Comparison of ENCODE assay signal across 26 cellular contexts in the genomic region with DNA sequence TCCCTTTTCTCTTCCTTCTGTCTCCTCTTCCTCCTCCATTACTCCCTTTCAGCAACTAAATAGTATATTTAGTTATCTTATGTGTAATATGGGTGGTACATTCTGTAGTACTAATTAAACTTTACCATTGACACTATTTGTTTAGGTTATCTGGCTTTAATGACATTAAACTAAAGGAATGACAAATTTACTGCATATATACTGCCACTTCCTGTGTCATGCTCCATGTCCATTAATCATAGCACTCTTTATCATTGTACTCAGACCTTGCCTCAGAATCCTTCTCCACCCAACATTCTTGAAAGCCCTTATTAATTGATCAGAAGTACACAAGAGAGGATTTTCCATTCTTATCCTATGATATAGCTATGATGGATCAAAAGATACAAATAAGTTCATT.
"Had no signal": no experiment of that assay in that cellular context is flagged by ENCODE, and none has a peak within 500 bp of the region (broad histone marks: within the 10 kb centered on the region; RNA-seq: fewer than 3 reads in every experiment).

No MANE protein-coding gene starts in this region.

- H3K4me1 ChIP-seq: Peyer's patch had no signal

- H3K4me3 ChIP-seq: Peyer's patch, SJSA1 had no signal

- DNase-seq: activated CD4-positive, alpha-beta T cell treated with anti-CD3 and anti-CD28 coated beads for 36 hours; activated CD4-positive, alpha-beta T cell treated with anti-CD3 and anti-CD28 coated beads, Interleukin-2, amount 10 ng/mL, durations not matched to agents 7 days and 5 days; activated CD4-positive, alpha-beta T cell treated with anti-CD3 and anti-CD28 coated beads, Interleukin-2, amount 50 U/mL, for 48 hours; activated CD8-positive, alpha-beta T cell treated with anti-CD3 and anti-CD28 coated beads, Interleukin-2, amount 10 ng/mL, durations not matched to agents 7 days and 5 days; activated gamma-delta T cell treated with Interleukin-2 at 50 U/mL for 16 hours; activated naive CD4-positive, alpha-beta T cell treated with anti-CD3 and anti-CD28 coated beads for 36 hours; activated naive CD8-positive, alpha-beta T cell treated with anti-CD3 and anti-CD28 coated beads, Interleukin-2, amount 50 U/mL, for 24 hours; activated T-cell treated with anti-CD3 and anti-CD28 coated beads, Interleukin-2, amount 50 U/mL, for 24 hours; anterior cingulate cortex; brain microvascular endothelial cell; central memory CD4-positive, alpha-beta T cell; NCI-H1105; NCI-H1417 treated with DMSO at 0.1 percent for 48 hours; NCI-H1930; NCI-H345; NCI-H524 treated with DMSO at 0.1 percent for 48 hours; Peyer's patch; RPMI8226; SHP77 treated with DMSO at 0.1 percent for 48 hours; SK-N-SH had no signal

- H3K27me3 Mint-ChIP-seq: activated CD4-positive, alpha-beta T cell treated with anti-CD3 and anti-CD28 coated beads for 36 hours; activated CD4-positive, alpha-beta T cell treated with anti-CD3 and anti-CD28 coated beads, Interleukin-2, amount 10 ng/mL, durations not matched to agents 7 days and 5 days; activated naive CD8-positive, alpha-beta T cell treated with anti-CD3 and anti-CD28 coated beads, Interleukin-2, amount 50 U/mL, for 24 hours; activated T-cell treated with anti-CD3 and anti-CD28 coated beads, Interleukin-2, amount 50 U/mL, for 24 hours had no signal

- H3K36me3 Mint-ChIP-seq: activated naive CD4-positive, alpha-beta T cell treated with anti-CD3 and anti-CD28 coated beads, Interleukin-2, amount 50 U/mL, for 72 hours; WTC11 had no signal

- H3K9me3 ChIP-seq: Peyer's patch, SJSA1, SK-N-SH had no signal

- H3K9ac ChIP-seq: SK-N-SH had no signal

- H3K4me1 Mint-ChIP-seq: activated CD4-positive, alpha-beta T cell treated with anti-CD3 and anti-CD28 coated beads for 36 hours; activated CD4-positive, alpha-beta T cell treated with anti-CD3 and anti-CD28 coated beads, Interleukin-2, amount 10 ng/mL, durations not matched to agents 7 days and 5 days; activated naive CD8-positive, alpha-beta T cell treated with anti-CD3 and anti-CD28 coated beads, Interleukin-2, amount 50 U/mL, for 24 hours had no signal

- H3K27me3 ChIP-seq: brain microvascular endothelial cell, Peyer's patch, SJSA1 had no signal

- H3K27ac ChIP-seq: brain microvascular endothelial cell, Peyer's patch, SJSA1 had no signal

- H3K27ac Mint-ChIP-seq: activated CD4-positive, alpha-beta T cell treated with anti-CD3 and anti-CD28 coated beads for 36 hours; activated CD4-positive, alpha-beta T cell treated with anti-CD3 and anti-CD28 coated beads, Interleukin-2, amount 10 ng/mL, durations not matched to agents 7 days and 5 days; activated CD8-positive, alpha-beta T cell treated with anti-CD3 and anti-CD28 coated beads, Interleukin-2, amount 10 ng/mL, durations not matched to agents 7 days and 5 days; activated naive CD4-positive, alpha-beta T cell treated with anti-CD3 and anti-CD28 coated beads for 36 hours; activated naive CD4-positive, alpha-beta T cell treated with anti-CD3 and anti-CD28 coated beads, Interleukin-2, amount 50 U/mL, for 72 hours; activated naive CD8-positive, alpha-beta T cell treated with anti-CD3 and anti-CD28 coated beads, Interleukin-2, amount 50 U/mL, for 24 hours; activated T-cell treated with anti-CD3 and anti-CD28 coated beads, Interleukin-2, amount 50 U/mL, for 24 hours; activated T-helper 1 cell treated with anti-CD3 and anti-CD28 coated beads, Interleukin-12 subunit alpha, Interleukin-12 subunit beta, Interleukin-2, Interleukin-4 antibody, amounts not matched to agents 30 ng/mL and 10 ng/mL and 1 ng/mL, durations not matched to agents 14 hours and 24 hours and 36 hours; T-helper 1 cell treated with Interleukin-12 subunit alpha and Interleukin-12 subunit beta and Interleukin-4 antibody, amounts not matched to agents 30 μg/mL and 1 μg/mL, for 36 hours; T-helper 2 cell treated with Interferon-gamma antibody and Interleukin-4, amounts not matched to agents 5 μg/mL and 100 μg/mL, for 36 hours; WTC11 had no signal

- H3K9me3 Mint-ChIP-seq: activated CD4-positive, alpha-beta T cell treated with anti-CD3 and anti-CD28 coated beads, Interleukin-2, amount 10 ng/mL, durations not matched to agents 7 days and 5 days; activated naive CD4-positive, alpha-beta T cell treated with anti-CD3 and anti-CD28 coated beads for 36 hours; activated naive CD8-positive, alpha-beta T cell treated with anti-CD3 and anti-CD28 coated beads, Interleukin-2, amount 50 U/mL, for 24 hours; activated T-cell treated with anti-CD3 and anti-CD28 coated beads, Interleukin-2, amount 50 U/mL, for 24 hours; activated T-helper 1 cell treated with anti-CD3 and anti-CD28 coated beads, Interleukin-12 subunit alpha, Interleukin-12 subunit beta, Interleukin-2, Interleukin-4 antibody, amounts not matched to agents 30 ng/mL and 10 ng/mL and 1 ng/mL, durations not matched to agents 14 hours and 24 hours and 36 hours; T-helper 1 cell treated with Interleukin-12 subunit alpha and Interleukin-12 subunit beta and Interleukin-4 antibody, amounts not matched to agents 30 μg/mL and 1 μg/mL, for 36 hours; T-helper 2 cell treated with Interferon-gamma antibody and Interleukin-4, amounts not matched to agents 5 μg/mL and 100 μg/mL, for 36 hours; WTC11 had no signal

- H3K4me3 Mint-ChIP-seq: activated CD4-positive, alpha-beta T cell treated with anti-CD3 and anti-CD28 coated beads for 36 hours; activated CD4-positive, alpha-beta T cell treated with anti-CD3 and anti-CD28 coated beads, Interleukin-2, amount 10 ng/mL, durations not matched to agents 7 days and 5 days; activated CD8-positive, alpha-beta T cell treated with anti-CD3 and anti-CD28 coated beads, Interleukin-2, amount 10 ng/mL, durations not matched to agents 7 days and 5 days; activated naive CD4-positive, alpha-beta T cell treated with anti-CD3 and anti-CD28 coated beads for 36 hours; activated naive CD8-positive, alpha-beta T cell treated with anti-CD3 and anti-CD28 coated beads, Interleukin-2, amount 50 U/mL, for 24 hours; activated T-cell treated with anti-CD3 and anti-CD28 coated beads, Interleukin-2, amount 50 U/mL, for 24 hours; activated T-helper 1 cell treated with anti-CD3 and anti-CD28 coated beads, Interleukin-12 subunit alpha, Interleukin-12 subunit beta, Interleukin-2, Interleukin-4 antibody, amounts not matched to agents 30 ng/mL and 10 ng/mL and 1 ng/mL, durations not matched to agents 14 hours and 24 hours and 36 hours; T-helper 1 cell treated with Interleukin-12 subunit alpha and Interleukin-12 subunit beta and Interleukin-4 antibody, amounts not matched to agents 30 μg/mL and 1 μg/mL, for 36 hours; T-helper 2 cell treated with Interferon-gamma antibody and Interleukin-4, amounts not matched to agents 5 μg/mL and 100 μg/mL, for 36 hours; WTC11 had no signal

- H3K36me3 ChIP-seq: brain microvascular endothelial cell, Peyer's patch, SJSA1 had no signal

- H3K4me2 ChIP-seq: SK-N-SH had no signal
